ENCODE assay signal across 19 cellular contexts in the genomic region with DNA sequence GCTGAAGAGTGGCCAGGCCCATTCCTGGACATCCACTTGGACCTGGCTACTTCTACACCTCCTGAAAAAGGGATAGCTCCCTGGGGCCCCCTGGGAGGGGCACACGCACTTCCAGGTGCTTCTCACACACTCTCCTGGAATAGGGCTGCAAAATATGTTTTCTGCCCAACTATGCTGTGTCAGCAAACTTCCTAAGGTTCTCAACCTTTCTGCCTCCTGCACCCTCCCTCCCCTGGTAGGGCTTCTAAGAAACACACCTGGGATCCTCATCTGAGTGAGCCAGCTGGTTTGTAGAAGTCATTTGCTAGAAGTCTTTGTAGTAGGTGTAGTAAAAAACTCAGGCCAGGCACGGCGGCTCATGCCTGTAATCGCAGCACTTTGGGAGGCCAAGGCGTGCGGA.
A peak's percentile ranks its signal among the peaks of the same experiment; 100 is the strongest.
DNase-seq lines count a peak whose midpoint lies in the region; ATAC-seq, FAIRE-seq and TF ChIP-seq lines count a peak whose summit lies in the region.
"Had no signal": no experiment of that assay in that cellular context is flagged by ENCODE, and none has a peak within 500 bp of the region (broad histone marks: within the 10 kb centered on the region; RNA-seq: fewer than 3 reads in every experiment).

No MANE protein-coding gene starts in this region.

- BruUV-seq in OCI-LY7 (replicated peaks; lab: Mats Ljungman, UMichigan) = no TSS peak

- CTCF ChIA-PET in A549 (lab: Yijun Ruan, JAX) (interaction anchor here (1.3 to 2.1 kb wide), 2 partner anchors 7 to 9 kb away, joined by 4 to 5 read pairs; no protein-coding TSS in a partner anchor), OCI-LY7 (lab: Charles Lee; ENCODE audit: unreplicated experiment) (no interaction called here)

- no peak for FAIRE-seq in A549 (lab: Jason Lieb, UNC)
- FAIRE-seq: GM12891 had no signal

- WGBS in A549 (ENCODE audit: missing lambda C conversion rate) = 95% methylated on average over 6 of the region's 6 CpGs
- WGBS in endodermal cell (ENCODE audit: insufficient coverage in 1 of 2, insufficient read length in 1 of 2), 2 experiments = 92 to 97% methylated on average over 4 to 6 of the region's 6 CpGs

- TF ChIP-seq RAD21 in A549 (conservative IDR thresholded peaks at IDR 0.05 in 1 of 2, IDR thresholded peaks at IDR 0.05 in 1 of 2) = no peak

- no peak for TF ChIP-seq CTCF in A549 (IDR thresholded peaks at IDR 0.05)
- no peak for TF ChIP-seq CTCF in OCI-LY7 (conservative IDR thresholded peaks at IDR 0.05; ENCODE audit: low read length)
- no peak for TF ChIP-seq CTCF in endodermal cell (conservative IDR thresholded peaks at IDR 0.05)
- TF ChIP-seq CTCF in neural progenitor cell (IDR thresholded peaks at IDR 0.05) = no peak
- TF ChIP-seq CTCF in HFFc6 (IDR thresholded peaks at IDR 0.05) = no peak

- intact Hi-C loops in OCI-LY7 (cut with micrococcal nuclease; ENCODE audit: unreplicated experiment) = no loop called here
- intact Hi-C loops in Right ventricle myocardium inferior (cut with DNase I) = no loop called here

- H3F3A ChIP-seq in neural progenitor cell (ENCODE audit: low read depth) = no peaks in the 10 kb centered on the region

- no peak for TF ChIP-seq EP300 in A549 (IDR thresholded peaks at IDR 0.05)

- H3K27ac Mint-ChIP-seq in endodermal cell = no peak overlapping the region
- peak overlapping the region; percentile 42 for H3K27ac Mint-ChIP-seq in neural progenitor cell
- no peak overlapping the region for H3K27ac Mint-ChIP-seq in HFFc6
- H3K27ac Mint-ChIP-seq: CD4-positive, alpha-beta memory T cell; IgD-negative memory B cell had no signal

- DNase-seq in A549 (ENCODE audit: low read depth in 1 of 2, low spot score in 1 of 2) (no peak), OCI-LY7 (ENCODE audit: low spot score) (peak; percentile 15), endodermal cell (peak; percentile 31), neural progenitor cell (ENCODE audit: low spot score) (no peak), HFFc6 (no peak), HPDE6-E6E7 (ENCODE audit: extremely low spot score) (no peak), GOT3 (lab: John Stamatoyannopoulos, UW) (no peak), Right ventricle myocardium inferior (ENCODE audit: missing footprints) (no peak)
- DNase-seq: Calu3; CD4-positive, alpha-beta memory T cell; DMS79 treated with DMSO at 0.1 percent for 48 hours; EL; KG1 had no signal

- H3K36me3 ChIP-seq in OCI-LY7 (ENCODE audit: insufficient read depth, low read length) = peaks cover 7% of the 10 kb centered on the region; the same call in 1 of the 2 replicates
- H3K36me3 ChIP-seq in endodermal cell (ENCODE audit: control insufficient read depth, insufficient read depth, low read length) = no peaks in the 10 kb centered on the region
- H3K36me3 ChIP-seq in neural progenitor cell = no peaks in the 10 kb centered on the region
- H3K36me3 ChIP-seq: HAP-1 had no signal

- no peak overlapping the region for H3K9ac ChIP-seq in endodermal cell (ENCODE audit: extremely low read depth, low read length, poor library complexity, severe bottlenecking)
- H3K9ac ChIP-seq in neural progenitor cell = no peak overlapping the region
- H3K9ac ChIP-seq: BLaER1 had no signal

- peaks cover 3% of the 10 kb centered on the region for H3K4me1 Mint-ChIP-seq in endodermal cell
- peaks cover 22% of the 10 kb centered on the region for H3K4me1 Mint-ChIP-seq in neural progenitor cell
- H3K4me1 Mint-ChIP-seq in HFFc6 (ENCODE audit: low read depth) = peaks cover 15% of the 10 kb centered on the region
- H3K4me1 Mint-ChIP-seq: CD4-positive, alpha-beta memory T cell had no signal

- H3K4me3 Mint-ChIP-seq in endodermal cell = no peak overlapping the region
- H3K4me3 Mint-ChIP-seq in neural progenitor cell = no peak overlapping the region
- no peak overlapping the region for H3K4me3 Mint-ChIP-seq in HFFc6
- H3K4me3 Mint-ChIP-seq: CD14-positive monocyte; CD4-positive, alpha-beta memory T cell; IgD-negative memory B cell had no signal

- H3K9me3 ChIP-seq in A549 (no peaks in the 10 kb centered on the region), OCI-LY7 (ENCODE audit: low read length) (no peaks in the 10 kb centered on the region), endodermal cell (ENCODE audit: control insufficient read depth, low read length) (no peaks in the 10 kb centered on the region), neural progenitor cell (ENCODE audit: low read depth) (no peaks in the 10 kb centered on the region)
- H3K9me3 ChIP-seq: BLaER1, HAP-1 had no signal

- H4K20me1 ChIP-seq in OCI-LY7 (ENCODE audit: insufficient read depth, low read length) (no peaks in the 10 kb centered on the region), neural progenitor cell (ENCODE audit: low read depth) (no peaks in the 10 kb centered on the region)
- H4K20me1 ChIP-seq: BLaER1 had no signal

- H3K4me2 ChIP-seq in A549 (no peak overlapping the region), OCI-LY7 (ENCODE audit: low read length) (peak overlapping the region; percentile 27; the same call in 1 of the 2 replicates), neural progenitor cell (no peak overlapping the region)
- H3K4me2 ChIP-seq: BLaER1 had no signal

- H3K27me3 Mint-ChIP-seq in endodermal cell (ENCODE audit: insufficient read depth) (no peaks in the 10 kb centered on the region), neural progenitor cell (ENCODE audit: insufficient read depth, low read depth) (peaks cover 3% of the 10 kb centered on the region), HFFc6 (ENCODE audit: insufficient read depth) (no peaks in the 10 kb centered on the region; the same call in 1 of the 2 replicates)
- H3K27me3 Mint-ChIP-seq: CD4-positive, alpha-beta memory T cell; IgD-negative memory B cell had no signal

- POLR2A ChIA-PET in A549 (lab: Yijun Ruan, JAX) = no interaction called here
- POLR2A ChIA-PET in OCI-LY7 (lab: Charles Lee) = interaction anchor here (0.7 to 2.1 kb wide), 3 partner anchors 9 to 61 kb away, joined by 3 to 5 read pairs (median 3); no protein-coding TSS in a partner anchor

- H3K27me3 ChIP-seq in endodermal cell (ENCODE audit: control insufficient read depth, insufficient read depth, low read length, poor library complexity, severe bottlenecking) = no peaks in the 10 kb centered on the region
- H3K27me3 ChIP-seq in neural progenitor cell = no peaks in the 10 kb centered on the region
- H3K27me3 ChIP-seq: BLaER1 had no signal

- H3K36me3 Mint-ChIP-seq in endodermal cell (ENCODE audit: low read depth) (peaks cover 4% of the 10 kb centered on the region), neural progenitor cell (peaks cover 3% of the 10 kb centered on the region), HFFc6 (ENCODE audit: low read depth) (peaks cover 9% of the 10 kb centered on the region)
- H3K36me3 Mint-ChIP-seq: CD14-positive monocyte had no signal

- H3K79me2 ChIP-seq in OCI-LY7 (ENCODE audit: insufficient read depth, low read depth, low read length) (no peaks in the 10 kb centered on the region), neural progenitor cell (ENCODE audit: low read depth) (no peaks in the 10 kb centered on the region)

- ATAC-seq in A549 = no peak
- ATAC-seq in Right ventricle myocardium inferior = no peak

- H2AFZ ChIP-seq in OCI-LY7 (ENCODE audit: low read length) (no peak overlapping the region), neural progenitor cell (replicated peaks) (no peak overlapping the region)

- H3K27ac ChIP-seq in A549 (no peak overlapping the region), OCI-LY7 (ENCODE audit: low read depth, low read length, poor library complexity, severe bottlenecking) (no peak overlapping the region), endodermal cell (ENCODE audit: low read depth, low read length) (no peak overlapping the region), neural progenitor cell (no peak overlapping the region)
- H3K27ac ChIP-seq: 22Rv1, BLaER1 had no signal

- no peaks in the 10 kb centered on the region for H3K9me2 ChIP-seq in OCI-LY7 (ENCODE audit: insufficient read depth, low read length)

- no peak for TF ChIP-seq POLR2A in A549 (IDR thresholded peaks at IDR 0.05; ENCODE audit: low read length)

- H3K4me1 ChIP-seq in A549 (peaks cover 9% of the 10 kb centered on the region), OCI-LY7 (ENCODE audit: insufficient read depth, low read length, poor library complexity, severe bottlenecking) (peaks cover 29% of the 10 kb centered on the region), endodermal cell (ENCODE audit: control insufficient read depth, insufficient read depth, low read length) (no peaks in the 10 kb centered on the region), neural progenitor cell (peaks cover 7% of the 10 kb centered on the region)
- H3K4me1 ChIP-seq: HAP-1 had no signal

- no peaks in the 10 kb centered on the region for H3K9me3 Mint-ChIP-seq in endodermal cell
- no peaks in the 10 kb centered on the region for H3K9me3 Mint-ChIP-seq in neural progenitor cell
- no peaks in the 10 kb centered on the region for H3K9me3 Mint-ChIP-seq in HFFc6
- H3K9me3 Mint-ChIP-seq: CD4-positive, alpha-beta memory T cell; IgD-negative memory B cell had no signal

- no peak overlapping the region for H3K4me3 ChIP-seq in A549
- H3K4me3 ChIP-seq in OCI-LY7 (ENCODE audit: low read depth, low read length, poor library complexity, severe bottlenecking) = no peak overlapping the region
- no peak overlapping the region for H3K4me3 ChIP-seq in endodermal cell (ENCODE audit: low read length)
- H3K4me3 ChIP-seq in neural progenitor cell = no peak overlapping the region
- H3K4me3 ChIP-seq: BLaER1, HAP-1 had no signal

TF ChIP-seq in A549, 52 proteins besides CTCF, POLR2A, EP300 and RAD21:
- no peak for TF ChIP-seq HEYL (CRISPR knock-in tag; IDR thresholded peaks at IDR 0.05)
- TF ChIP-seq MAFK (IDR thresholded peaks at IDR 0.05; ENCODE audit: partially characterized antibody) = peak; percentile 90

Comparison
In these comparisons a context has a peak if more than half of its experiments do, and no peak if none do; other contexts are left out.
1. DNase-seq: peak in OCI-LY7 (single experiment) and endodermal cell (single experiment); none in A549 (0 of 2), neural progenitor cell (single experiment), HFFc6 (single experiment), HPDE6-E6E7 (single experiment), GOT3 (single experiment) and Right ventricle myocardium inferior (single experiment).